ENCODE assay signal across 8 cellular contexts in genomic region chr11:28332393-28332792, GRCh38.
DNase-seq lines count a peak whose midpoint lies in the region; ATAC-seq and TF ChIP-seq lines count a peak whose summit lies in the region.
"Not testable (repeated sequence)": the region's sequence is repeated elsewhere in the genome, so short reads cannot be mapped to it uniquely, and the experiment has no call there.

No MANE protein-coding gene starts in this region.

- H3K9me3 ChIP-seq in PC-3 (ENCODE audit: low read length): not testable (repeated sequence)

- H3K27ac ChIP-seq in PC-3 (ENCODE audit: low read length): not testable (repeated sequence)

- H3K4me3 Mint-ChIP-seq in activated CD8-positive, alpha-beta memory T cell treated with anti-CD3 and anti-CD28 coated beads, Interleukin-2, amount 10 ng/mL, durations not matched to agents 7 days and 5 days; MCF 10A (ENCODE audit: unreplicated experiment); stimulated activated effector memory CD8-positive, alpha-beta T cell treated with anti-CD3 and anti-CD28 coated beads, Interleukin-12 subunit alpha, Interleukin-12 subunit beta, amount 100 ng/mL, for 72 hours: not testable (repeated sequence)

- peak; percentile 17 for DNase-seq in EH (ENCODE audit: low read depth)
- not testable (repeated sequence) for DNase-seq in PC-3; activated CD8-positive, alpha-beta memory T cell treated with anti-CD3 and anti-CD28 coated beads, Interleukin-2, amount 10 ng/mL, durations not matched to agents 7 days and 5 days; MCF 10A (ENCODE audit: unreplicated experiment); stimulated activated effector memory CD8-positive, alpha-beta T cell treated with anti-CD3 and anti-CD28 coated beads, Interleukin-12 subunit alpha, Interleukin-12 subunit beta, amount 100 ng/mL, for 72 hours (ENCODE audit: low spot score in 2 of 2)

- H4K20me1 ChIP-seq in PC-3 (ENCODE audit: low read length): not testable (repeated sequence)

- CTCF ChIA-PET in PC-3 (lab: Charles Lee); activated CD8-positive, alpha-beta memory T cell treated with anti-CD3 and anti-CD28 coated beads, Interleukin-2, amount 10 ng/mL, durations not matched to agents 7 days and 5 days (lab: Charles Lee); MCF 10A (lab: Yijun Ruan, JAX): not testable (repeated sequence)

- not testable (repeated sequence) for H3K36me3 ChIP-seq in PC-3 (ENCODE audit: low read depth, low read length)

- intact Hi-C loops in PC-3 (cut with micrococcal nuclease); MCF 10A (cut with micrococcal nuclease): not testable (repeated sequence)

- H3K4me1 ChIP-seq in PC-3 (ENCODE audit: insufficient read depth, low read length): not testable (repeated sequence)

- H3K27ac Mint-ChIP-seq in activated CD8-positive, alpha-beta memory T cell treated with anti-CD3 and anti-CD28 coated beads, Interleukin-2, amount 10 ng/mL, durations not matched to agents 7 days and 5 days; MCF 10A (ENCODE audit: low read depth, unreplicated experiment); stimulated activated effector memory CD8-positive, alpha-beta T cell treated with anti-CD3 and anti-CD28 coated beads, Interleukin-12 subunit alpha, Interleukin-12 subunit beta, amount 100 ng/mL, for 72 hours: not testable (repeated sequence)

- H3K9me3 Mint-ChIP-seq in activated CD8-positive, alpha-beta memory T cell treated with anti-CD3 and anti-CD28 coated beads, Interleukin-2, amount 10 ng/mL, durations not matched to agents 7 days and 5 days (ENCODE audit: low read depth); MCF 10A (ENCODE audit: unreplicated experiment); stimulated activated effector memory CD8-positive, alpha-beta T cell treated with anti-CD3 and anti-CD28 coated beads, Interleukin-12 subunit alpha, Interleukin-12 subunit beta, amount 100 ng/mL, for 72 hours: not testable (repeated sequence)

- H3K79me2 ChIP-seq in PC-3 (ENCODE audit: low read length): not testable (repeated sequence)

- H3K9ac ChIP-seq in PC-3 (ENCODE audit: low read length): not testable (repeated sequence)

- H3K9me2 ChIP-seq in PC-3 (replicated peaks; ENCODE audit: low read length): not testable (repeated sequence)

- H3K4me1 Mint-ChIP-seq in activated CD8-positive, alpha-beta memory T cell treated with anti-CD3 and anti-CD28 coated beads, Interleukin-2, amount 10 ng/mL, durations not matched to agents 7 days and 5 days; MCF 10A (ENCODE audit: insufficient read depth, unreplicated experiment); stimulated activated effector memory CD8-positive, alpha-beta T cell treated with anti-CD3 and anti-CD28 coated beads, Interleukin-12 subunit alpha, Interleukin-12 subunit beta, amount 100 ng/mL, for 72 hours: not testable (repeated sequence)

- not testable (repeated sequence) for H3K36me3 Mint-ChIP-seq in activated CD8-positive, alpha-beta memory T cell treated with anti-CD3 and anti-CD28 coated beads, Interleukin-2, amount 10 ng/mL, durations not matched to agents 7 days and 5 days; MCF 10A (ENCODE audit: insufficient read depth, unreplicated experiment); stimulated activated effector memory CD8-positive, alpha-beta T cell treated with anti-CD3 and anti-CD28 coated beads, Interleukin-12 subunit alpha, Interleukin-12 subunit beta, amount 100 ng/mL, for 72 hours

- not testable (repeated sequence) for H3K27me3 ChIP-seq in PC-3 (ENCODE audit: low read length)

- peak; percentile 72 for ATAC-seq in GM18867 (IDR thresholded peaks at IDR 0.05; ENCODE audit: unreplicated experiment)
- peak; percentile 66 for ATAC-seq in GM21786 (IDR thresholded peaks at IDR 0.05; ENCODE audit: unreplicated experiment)
- ATAC-seq in HG03342 (IDR thresholded peaks at IDR 0.05; ENCODE audit: unreplicated experiment): peak; percentile 77
- peak; percentile 24; the same call in 1 of the 2 replicates for ATAC-seq in PC-3
- peak; percentile 86 for ATAC-seq in activated CD8-positive, alpha-beta memory T cell treated with anti-CD3 and anti-CD28 coated beads, Interleukin-2, amount 10 ng/mL, durations not matched to agents 7 days and 5 days
- ATAC-seq in stimulated activated effector memory CD8-positive, alpha-beta T cell treated with anti-CD3 and anti-CD28 coated beads, Interleukin-12 subunit alpha, Interleukin-12 subunit beta, amount 100 ng/mL, for 72 hours: peak; percentile 88

- POLR2A ChIA-PET in PC-3 (lab: Charles Lee; ENCODE audit: unreplicated experiment); MCF 10A (lab: Yijun Ruan, JAX): not testable (repeated sequence)

- not testable (repeated sequence) for BruUV-seq in PC-3 (replicated peaks; lab: Mats Ljungman, UMichigan)
- BruUV-seq in MCF 10A (replicated peaks; lab: Mats Ljungman, UMichigan): TSS peak; percentile 12

- not testable (repeated sequence) for H3K4me2 ChIP-seq in PC-3 (ENCODE audit: low read length)

- TF ChIP-seq CTCF in PC-3 (conservative IDR thresholded peaks at IDR 0.05; ENCODE audit: low read depth, low read length); MCF 10A (IDR thresholded peaks at IDR 0.05; ENCODE audit: unreplicated experiment): not testable (repeated sequence)

- not testable (repeated sequence) for H3K27me3 Mint-ChIP-seq in activated CD8-positive, alpha-beta memory T cell treated with anti-CD3 and anti-CD28 coated beads, Interleukin-2, amount 10 ng/mL, durations not matched to agents 7 days and 5 days; MCF 10A (ENCODE audit: insufficient read depth, unreplicated experiment)

- not testable (repeated sequence) for H2AFZ ChIP-seq in PC-3 (ENCODE audit: low read length)

- not testable (repeated sequence) for H3K4me3 ChIP-seq in PC-3 (ENCODE audit: low read length)

- H3F3A ChIP-seq in PC-3 (ENCODE audit: low read length, unreplicated experiment): not testable (repeated sequence)

Comparison
In these comparisons a context has a peak if more than half of its experiments do, and no peak if none do; other contexts are left out.
1. ATAC-seq: peak in every context shown above with its lines; median percentile 88 in stimulated activated effector memory CD8-positive, alpha-beta T cell treated with anti-CD3 and anti-CD28 coated beads, Interleukin-12 subunit alpha, Interleukin-12 subunit beta, amount 100 ng/mL, for 72 hours; 86 in activated CD8-positive, alpha-beta memory T cell treated with anti-CD3 and anti-CD28 coated beads, Interleukin-2, amount 10 ng/mL, durations not matched to agents 7 days and 5 days; 77 in HG03342; 72 in GM18867; 66 in GM21786; 24 in PC-3.